ENCODE assay signal across 8 cellular contexts in genomic region chr15:60328852-60329443, GRCh38.
DNase-seq lines count a peak whose midpoint lies in the region; ATAC-seq, FAIRE-seq and TF ChIP-seq lines count a peak whose summit lies in the region.

No MANE protein-coding gene starts in this region.

- ATAC-seq in K562 (peak; percentile 73), lower lobe of right lung (peak in 1 of 2 donors; percentile 37), GM18907 (IDR thresholded peaks at IDR 0.05; ENCODE audit: unreplicated experiment) (no peak), GM19351 (IDR thresholded peaks at IDR 0.05; ENCODE audit: unreplicated experiment) (no peak)

- no peak overlapping the region for H3K27ac ChIP-seq in MM.1S (ENCODE audit: low read length)
- H3K27ac ChIP-seq in K562 (ENCODE audit: extremely low read depth, low read depth, low read length), result no peak overlapping the region
- no peak overlapping the region for H3K27ac ChIP-seq in lower lobe of right lung

- H3K27me3 ChIP-seq in MM.1S (replicated peaks; ENCODE audit: insufficient read depth, low read length) (no peaks in the 10 kb centered on the region), K562 (ENCODE audit: control insufficient read depth in 2 of 2, insufficient read depth in 2 of 2, low read length in 2 of 2) (peaks cover 0 to 2% of the 10 kb centered on the region in 2 experiments; a peak in 2 of 5 replicates), lower lobe of right lung (ENCODE audit: low read depth) (peaks cover 27% of the 10 kb centered on the region)

- peak; percentile 39 to 62 for TF ChIP-seq RAD21 in K562 (CRISPR knock-in tag; conservative IDR thresholded peaks at IDR 0.05 in 1 of 2, IDR thresholded peaks at IDR 0.05 in 1 of 2)

- CTCF ChIA-PET in K562 (lab: Yijun Ruan, JAX; ENCODE audit: low intra/inter-chr PET ratio), result interaction anchor here (0.6 to 4.6 kb wide), 7 partner anchors 9 to 603 kb away, joined by 3 to 33 read pairs (median 4); no protein-coding TSS in a partner anchor

- peak; percentile 62 for FAIRE-seq in K562 (lab: Jason Lieb, UNC)

- in situ Hi-C loops in K562 (cut with MboI), result loop anchor here (5.0 to 25.0 kb wide), 3 partner anchors 198 to 634 kb away; no protein-coding TSS in a partner anchor

- H3K4me3 ChIP-seq in MM.1S (ENCODE audit: low read length), result no peak overlapping the region
- H3K4me3 ChIP-seq in K562, result no peak overlapping the region
- H3K4me3 ChIP-seq in lower lobe of right lung, result no peak overlapping the region

- H3K9me3 ChIP-seq in MM.1S (replicated peaks; ENCODE audit: insufficient read depth, low read length) (no peaks in the 10 kb centered on the region), K562 (replicated peaks; ENCODE audit: control insufficient read depth, insufficient read depth, low read depth, low read length) (no peaks in the 10 kb centered on the region), lower lobe of right lung (no peaks in the 10 kb centered on the region)

- H3K79me2 ChIP-seq in MM.1S (ENCODE audit: low read length) (no peaks in the 10 kb centered on the region), K562 (ENCODE audit: control insufficient read depth, insufficient read depth, low read length) (no peaks in the 10 kb centered on the region)

- TF ChIP-seq EP300 in K562 (IDR thresholded peaks at IDR 0.05; ENCODE audit: low read length), result no peak

- H2AFZ ChIP-seq in MM.1S (ENCODE audit: low read length) (no peak overlapping the region), K562 (ENCODE audit: low read depth, low read length) (no peak overlapping the region)

- H3K9me2 ChIP-seq in MM.1S (replicated peaks; ENCODE audit: insufficient read depth, low read length), result no peaks in the 10 kb centered on the region

- POLR2A ChIA-PET in K562 (lab: Yijun Ruan, JAX), result no interaction called here

- no peak for TF ChIP-seq POLR2A in K562 (conservative IDR thresholded peaks at IDR 0.05)

- intact Hi-C loops in K562 (cut with micrococcal nuclease) (loop anchor here (1.0 to 5.0 kb wide), 3 partner anchors 191 to 797 kb away; no protein-coding TSS in a partner anchor), lower lobe of right lung (cut with DNase I) (no loop called here)

- DNase-seq in NCI-H82 (lab: John Stamatoyannopoulos, UW) (peak; percentile 62), NCI-H82 treated with DMSO at 0.1 percent for 48 hours (lab: John Stamatoyannopoulos, UW; ENCODE audit: unreplicated experiment) (no peak), MM.1S (peak; percentile 10), K562 (ENCODE audit: extremely low read depth in 1 of 4, low spot score in 3 of 4) (peak; percentile 36 to 57 (median 48)), lower lobe of right lung (no peak), amniotic stem cell (lab: John Stamatoyannopoulos, UW) (no peak)

- H4K20me1 ChIP-seq in MM.1S (ENCODE audit: insufficient read depth, low read length) (no peaks in the 10 kb centered on the region), K562 (replicated peaks; ENCODE audit: control insufficient read depth, insufficient read depth, low read length) (no peaks in the 10 kb centered on the region; the same call in 1 of the 2 replicates)

- H3K4me2 ChIP-seq in MM.1S (ENCODE audit: low read depth, low read length), result no peak overlapping the region
- H3K4me2 ChIP-seq in K562 (ENCODE audit: insufficient read depth, low read length), result no peak overlapping the region

- H3K4me1 ChIP-seq in MM.1S (ENCODE audit: low read length) (no peaks in the 10 kb centered on the region), K562 (replicated peaks in 1 of 2; ENCODE audit: control insufficient read depth in 2 of 2, insufficient read depth in 2 of 2, low read length in 2 of 2) (no peaks in the 10 kb centered on the region), lower lobe of right lung (no peaks in the 10 kb centered on the region)

- 2% methylated on average over 7 of the region's 7 CpGs for WGBS in K562 (ENCODE audit: insufficient coverage, low coverage, missing lambda C conversion rate)

- H3K36me3 ChIP-seq in MM.1S (replicated peaks; ENCODE audit: insufficient read depth, low read length) (no peaks in the 10 kb centered on the region), K562 (ENCODE audit: control insufficient read depth, insufficient read depth, low read length) (no peaks in the 10 kb centered on the region), lower lobe of right lung (no peaks in the 10 kb centered on the region)

- no TSS peak for BruUV-seq in K562 (replicated peaks; lab: Mats Ljungman, UMichigan)

- no peaks in the 10 kb centered on the region for H3K9me1 ChIP-seq in K562 (ENCODE audit: control insufficient read depth, insufficient read depth, low read length)

- H3F3A ChIP-seq in MM.1S (ENCODE audit: insufficient read depth, low read length), result no peaks in the 10 kb centered on the region

- H3K9ac ChIP-seq in MM.1S (ENCODE audit: low read length), result no peak overlapping the region
- H3K9ac ChIP-seq in K562 (ENCODE audit: insufficient read depth in 1 of 2, low read depth in 2 of 2, low read length in 2 of 2), result no peak overlapping the region

- TF ChIP-seq CTCF in MM.1S (IDR thresholded peaks at IDR 0.05; ENCODE audit: low read length), result peak; percentile 73
- peak; percentile 56 to 72 (median 69); a peak in 4 of 6 replicates for TF ChIP-seq CTCF in K562 (IDR thresholded peaks at IDR 0.05 in 2 of 3, conservative IDR thresholded peaks at IDR 0.05 in 1 of 3; ENCODE audit: insufficient read depth in 2 of 3, low read depth in 1 of 3, low read length in 3 of 3)
- TF ChIP-seq CTCF in lower lobe of right lung (IDR thresholded peaks at IDR 0.05), result peak; percentile 68

TF ChIP-seq in K562, 482 proteins besides CTCF, POLR2A, EP300 and RAD21 (continues in another document):
- TF ChIP-seq TRIM28 (IDR thresholded peaks at IDR 0.05), result no peak
- no peak for TF ChIP-seq SMAD2 (IDR thresholded peaks at IDR 0.05; ENCODE audit: low read depth, low read length)
- no peak for TF ChIP-seq PBX2 (CRISPR knock-in tag; IDR thresholded peaks at IDR 0.05; ENCODE audit: low read depth)
- TF ChIP-seq PBX2 (tag; conservative IDR thresholded peaks at IDR 0.05; ENCODE audit: low read depth), result 0 out of 2 replicates have a peak, but pooled peaks have one; percentile 23
- no peak for TF ChIP-seq ZBTB34 (CRISPR knock-in tag; IDR thresholded peaks at IDR 0.05)
- no peak for TF ChIP-seq ZNF431 (CRISPR knock-in tag; IDR thresholded peaks at IDR 0.05)
- no peak for TF ChIP-seq ZNF766 (CRISPR knock-in tag; conservative IDR thresholded peaks at IDR 0.05)
- no peak for TF ChIP-seq CEBPG (CRISPR knock-in tag; IDR thresholded peaks at IDR 0.05)
- TF ChIP-seq CEBPG (tag; conservative IDR thresholded peaks at IDR 0.05 in 1 of 2, IDR thresholded peaks at IDR 0.05 in 1 of 2), result 0 out of 4 replicates have a peak, but pooled peaks of 1 of the 2 experiments have one; percentile 14
- peak; percentile 28 for TF ChIP-seq MEIS2 (IDR thresholded peaks at IDR 0.05; ENCODE audit: partially characterized antibody)
- TF ChIP-seq NR2C1 (IDR thresholded peaks at IDR 0.05), result no peak
- no peak for TF ChIP-seq NR2C1 (tag; IDR thresholded peaks at IDR 0.05)
- no peak for TF ChIP-seq DNMT1 (IDR thresholded peaks at IDR 0.05)
- TF ChIP-seq CEBPB (tag; IDR thresholded peaks at IDR 0.05), result 0 out of 2 replicates have a peak, but pooled peaks have one; percentile 20
- 0 out of 2 replicates have a peak, but pooled peaks have one; percentile 32 for TF ChIP-seq PKNOX1 (IDR thresholded peaks at IDR 0.05)

Comparison
In these comparisons a context has a peak if more than half of its experiments do, and no peak if none do; other contexts are left out.
1. DNase-seq: peak in NCI-H82 (single experiment), MM.1S (single experiment) and K562 (4 of 4); none in NCI-H82 treated with DMSO at 0.1 percent for 48 hours (single experiment), lower lobe of right lung (single experiment) and amniotic stem cell (single experiment).
2. Peak in every context shown above with its lines, with median percentiles within 50 percentile points of each other: CTCF ChIP-seq.